ENCODE assay signal across 1 cellular context in the genomic region with DNA sequence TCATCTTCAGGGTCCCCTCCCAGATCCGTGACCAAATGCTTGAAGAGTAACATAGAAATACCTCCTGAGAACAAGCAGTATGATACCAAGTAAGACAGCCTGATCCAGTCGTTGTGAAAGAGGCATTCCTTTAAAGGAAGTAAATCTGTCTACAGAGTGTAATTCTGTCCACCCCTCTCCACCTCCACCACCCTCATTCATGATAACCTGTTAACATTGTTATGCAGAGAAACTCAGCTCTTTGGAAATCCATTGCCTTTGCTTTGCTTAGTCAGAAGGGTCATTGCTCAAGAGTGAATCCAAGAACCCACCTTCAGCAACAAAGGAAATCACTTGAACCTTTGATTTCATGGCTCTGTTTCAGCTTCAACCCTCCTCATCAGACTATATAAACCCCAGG.
TF ChIP-seq lines count a peak whose summit lies in the region.

No MANE protein-coding gene starts in this region.

TF ChIP-seq in GM23338, 12 proteins besides CTCF, POLR2A, EP300 and RAD21 (continued from another document):
- TF ChIP-seq, protein P1, sequence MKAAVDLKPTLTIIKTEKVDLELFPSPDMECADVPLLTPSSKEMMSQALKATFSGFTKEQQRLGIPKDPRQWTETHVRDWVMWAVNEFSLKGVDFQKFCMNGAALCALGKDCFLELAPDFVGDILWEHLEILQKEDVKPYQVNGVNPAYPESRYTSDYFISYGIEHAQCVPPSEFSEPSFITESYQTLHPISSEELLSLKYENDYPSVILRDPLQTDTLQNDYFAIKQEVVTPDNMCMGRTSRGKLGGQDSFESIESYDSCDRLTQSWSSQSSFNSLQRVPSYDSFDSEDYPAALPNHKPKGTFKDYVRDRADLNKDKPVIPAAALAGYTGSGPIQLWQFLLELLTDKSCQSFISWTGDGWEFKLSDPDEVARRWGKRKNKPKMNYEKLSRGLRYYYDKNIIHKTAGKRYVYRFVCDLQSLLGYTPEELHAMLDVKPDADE (IDR thresholded peaks at IDR 0.05) = no peak
- TF ChIP-seq NANOG (IDR thresholded peaks at IDR 0.05; ENCODE audit: borderline replicate concordance) (no peak), EZH2 (IDR thresholded peaks at IDR 0.05; ENCODE audit: low read depth, unreplicated experiment) (no peak)
